ENCODE assay signal across 22 cellular contexts in genomic region chr20:16051968-16052367, GRCh38.
DNase-seq lines count a peak whose midpoint lies in the region; ATAC-seq, FAIRE-seq and TF ChIP-seq lines count a peak whose summit lies in the region.
"Had no signal": no experiment of that assay in that cellular context is flagged by ENCODE, and none has a peak within 500 bp of the region (broad histone marks: within the 10 kb centered on the region; RNA-seq: fewer than 3 reads in every experiment).

No MANE protein-coding gene starts in this region.

- H3K4me3 ChIP-seq in A549 = no peak overlapping the region
- H3K4me3 ChIP-seq in BLaER1 treated with 17β-estradiol and CSF1 and Interleukin-3, amounts not matched to agents 10 nM and 100 nM = no peak overlapping the region
- H3K4me3 ChIP-seq in OCI-LY7 (ENCODE audit: low read depth, low read length, poor library complexity, severe bottlenecking) = no peak overlapping the region
- H3K4me3 ChIP-seq: GM23338 had no signal

- H3K4me1 ChIP-seq in A549 (no peaks in the 10 kb centered on the region), OCI-LY7 (ENCODE audit: insufficient read depth, low read length, poor library complexity, severe bottlenecking) (peaks cover 35% of the 10 kb centered on the region)
- peaks cover 11 to 84% (median 71%) of the 10 kb centered on the region in 10 experiments for H3K4me1 ChIP-seq in BLaER1 treated with 17β-estradiol and CSF1 and Interleukin-3, amounts not matched to agents 10 nM and 100 nM

- no peak for TF ChIP-seq EP300 in A549 (IDR thresholded peaks at IDR 0.05)

- DNase-seq in A549 (ENCODE audit: low read depth in 1 of 2, low spot score in 1 of 2) = no peak
- DNase-seq in OCI-LY7 (ENCODE audit: low spot score) = no peak
- no peak for DNase-seq in activated CD4-positive, alpha-beta T cell treated with anti-CD3 and anti-CD28 coated beads for 36 hours
- no peak for DNase-seq in mucosa of gallbladder (ENCODE audit: low spot score)
- DNase-seq in omental fat pad (ENCODE audit: low spot score) = no peak
- no peak for DNase-seq in NCI-H2029 treated with DMSO at 0.1 percent for 48 hours (lab: John Stamatoyannopoulos, UW)
- DNase-seq: 8988T; Calu3; CD4-positive, alpha-beta T cell; CD8-positive, alpha-beta memory T cell; COR-L47; DMS53; DMS79 treated with DMSO at 0.1 percent for 48 hours; GF-D8; H9; HFFc6 had no signal

- H3K36me3 ChIP-seq in BLaER1 treated with 17β-estradiol and CSF1 and Interleukin-3, amounts not matched to agents 10 nM and 100 nM = peaks cover 0 to 6% (median 0%) of the 10 kb centered on the region in 11 experiments; a peak in 2 of 22 replicates
- H3K36me3 ChIP-seq in OCI-LY7 (ENCODE audit: insufficient read depth, low read length) = no peaks in the 10 kb centered on the region

- H3K79me2 ChIP-seq in OCI-LY7 (ENCODE audit: insufficient read depth, low read depth, low read length) = no peaks in the 10 kb centered on the region

- WGBS in A549 (ENCODE audit: missing lambda C conversion rate) = 41% methylated on average over 1 of the region's 1 CpG

- no peaks in the 10 kb centered on the region for H3K9me2 ChIP-seq in OCI-LY7 (ENCODE audit: insufficient read depth, low read length)

- H3K36me3 Mint-ChIP-seq in activated CD4-positive, alpha-beta T cell treated with anti-CD3 and anti-CD28 coated beads for 36 hours (ENCODE audit: low read depth) = no peaks in the 10 kb centered on the region
- H3K36me3 Mint-ChIP-seq: CD14-positive monocyte; CD8-positive, alpha-beta memory T cell had no signal

- H3K4me3 Mint-ChIP-seq in activated CD4-positive, alpha-beta T cell treated with anti-CD3 and anti-CD28 coated beads for 36 hours = no peak overlapping the region
- H3K4me3 Mint-ChIP-seq: CD14-positive monocyte; CD4-positive, alpha-beta T cell; CD8-positive, alpha-beta memory T cell; GM23338; H9; HFFc6 had no signal

- CTCF ChIA-PET in A549 (lab: Yijun Ruan, JAX) (interaction anchor here (1.2 kb wide), 1 partner anchor 13 kb away, joined by 3 read pairs; no protein-coding TSS in a partner anchor), OCI-LY7 (lab: Charles Lee; ENCODE audit: unreplicated experiment) (no interaction called here)
- CTCF ChIA-PET in activated CD4-positive, alpha-beta T cell treated with anti-CD3 and anti-CD28 coated beads for 36 hours (lab: Charles Lee) = no interaction called here

- intact Hi-C loops in OCI-LY7 (cut with micrococcal nuclease; ENCODE audit: unreplicated experiment) = no loop called here
- intact Hi-C loops in activated CD4-positive, alpha-beta T cell treated with anti-CD3 and anti-CD28 coated beads for 36 hours (cut with DNase I, micrococcal nuclease) = no loop called here

- FAIRE-seq in A549 (lab: Jason Lieb, UNC) (no peak), islet of Langerhans (lab: Jason Lieb, UNC) (peak; percentile 66)
- FAIRE-seq: GM12891, GM18507 had no signal

- no peak for TF ChIP-seq RAD21 in A549 (conservative IDR thresholded peaks at IDR 0.05 in 1 of 2, IDR thresholded peaks at IDR 0.05 in 1 of 2)

- TF ChIP-seq POLR2A in A549 (IDR thresholded peaks at IDR 0.05; ENCODE audit: low read length) = no peak

- TF ChIP-seq CTCF in A549 (IDR thresholded peaks at IDR 0.05) = no peak
- no peak for TF ChIP-seq CTCF in OCI-LY7 (conservative IDR thresholded peaks at IDR 0.05; ENCODE audit: low read length)
- no peak for TF ChIP-seq CTCF in omental fat pad (IDR thresholded peaks at IDR 0.05)

- no peak overlapping the region for H3K27ac Mint-ChIP-seq in activated CD4-positive, alpha-beta T cell treated with anti-CD3 and anti-CD28 coated beads for 36 hours
- H3K27ac Mint-ChIP-seq: CD14-positive monocyte; CD4-positive, alpha-beta T cell; CD8-positive, alpha-beta memory T cell; GM23338; H9; HFFc6 had no signal

- peaks cover 2% of the 10 kb centered on the region for H3K9me3 Mint-ChIP-seq in activated CD4-positive, alpha-beta T cell treated with anti-CD3 and anti-CD28 coated beads for 36 hours (ENCODE audit: low read depth)
- H3K9me3 Mint-ChIP-seq: GM23338, H9 had no signal

- H3K27ac ChIP-seq in A549 = no peak overlapping the region
- peak overlapping the region in 8 of 11 experiments; percentile 12 to 98 (median 82); a peak in 13 of 22 replicates for H3K27ac ChIP-seq in BLaER1 treated with 17β-estradiol and CSF1 and Interleukin-3, amounts not matched to agents 10 nM and 100 nM
- H3K27ac ChIP-seq in OCI-LY7 (ENCODE audit: low read depth, low read length, poor library complexity, severe bottlenecking) = no peak overlapping the region

- peak overlapping the region in 2 of 11 experiments; percentile 29 to 79; a peak in 2 of 22 replicates for H3K9ac ChIP-seq in BLaER1 treated with 17β-estradiol and CSF1 and Interleukin-3, amounts not matched to agents 10 nM and 100 nM

- peak overlapping the region; percentile 47; the same call in 1 of the 2 replicates for H2AFZ ChIP-seq in OCI-LY7 (ENCODE audit: low read length)
- H2AFZ ChIP-seq: GM23338 had no signal

- H4K20me1 ChIP-seq in BLaER1 treated with 17β-estradiol and CSF1 and Interleukin-3, amounts not matched to agents 10 nM and 100 nM = no peaks in the 10 kb centered on the region
- no peaks in the 10 kb centered on the region for H4K20me1 ChIP-seq in OCI-LY7 (ENCODE audit: insufficient read depth, low read length)

- H3K4me1 Mint-ChIP-seq in activated CD4-positive, alpha-beta T cell treated with anti-CD3 and anti-CD28 coated beads for 36 hours = no peaks in the 10 kb centered on the region
- H3K4me1 Mint-ChIP-seq: CD8-positive, alpha-beta memory T cell had no signal

- POLR2A ChIA-PET in A549 (lab: Yijun Ruan, JAX) = no interaction called here
- POLR2A ChIA-PET in OCI-LY7 (lab: Charles Lee) = interaction anchor here (1.5 to 3.1 kb wide), 5 partner anchors 8 to 49 kb away, joined by 3 to 12 read pairs (median 7); no protein-coding TSS in a partner anchor
- POLR2A ChIA-PET in activated CD4-positive, alpha-beta T cell treated with anti-CD3 and anti-CD28 coated beads for 36 hours (lab: Charles Lee) = no interaction called here

- H3K27me3 ChIP-seq in BLaER1 treated with 17β-estradiol and CSF1 and Interleukin-3, amounts not matched to agents 10 nM and 100 nM = no peaks in the 10 kb centered on the region

- no peak for ATAC-seq in A549
- ATAC-seq in activated CD4-positive, alpha-beta T cell treated with anti-CD3 and anti-CD28 coated beads for 36 hours = no peak
- no peak for ATAC-seq in omental fat pad (ENCODE audit: low FRiP score)
- ATAC-seq: GM23338 had no signal

- H3K9me3 ChIP-seq in A549 = no peaks in the 10 kb centered on the region
- H3K9me3 ChIP-seq in BLaER1 treated with 17β-estradiol and CSF1 and Interleukin-3, amounts not matched to agents 10 nM and 100 nM (replicated peaks in 1 of 11) = peaks cover 0 to 51% (median 31%) of the 10 kb centered on the region in 11 experiments; a peak in 18 of 22 replicates
- no peaks in the 10 kb centered on the region for H3K9me3 ChIP-seq in OCI-LY7 (ENCODE audit: low read length)

- BruUV-seq in OCI-LY7 (replicated peaks; lab: Mats Ljungman, UMichigan) = no TSS peak

- H3K27me3 Mint-ChIP-seq in activated CD4-positive, alpha-beta T cell treated with anti-CD3 and anti-CD28 coated beads for 36 hours = no peaks in the 10 kb centered on the region
- H3K27me3 Mint-ChIP-seq: CD4-positive, alpha-beta T cell; CD8-positive, alpha-beta memory T cell had no signal

- H3K4me2 ChIP-seq in A549 = no peak overlapping the region
- H3K4me2 ChIP-seq in BLaER1 treated with 17β-estradiol and CSF1 and Interleukin-3, amounts not matched to agents 10 nM and 100 nM = peak overlapping the region in 10 of 11 experiments; percentile 10 to 87 (median 72); a peak in 17 of 22 replicates
- peak overlapping the region; percentile 5; the same call in 1 of the 2 replicates for H3K4me2 ChIP-seq in OCI-LY7 (ENCODE audit: low read length)
- H3K4me2 ChIP-seq: GM23338 had no signal

TF ChIP-seq in A549, 52 proteins besides CTCF, POLR2A, EP300 and RAD21:
- TF ChIP-seq NFE2L2 (conservative IDR thresholded peaks at IDR 0.05; ENCODE audit: low read length) = peak; percentile 30; the same call in 1 of the 2 replicates
- TF ChIP-seq CEBPB (IDR thresholded peaks at IDR 0.05) = no peak
- peak; percentile 74 for TF ChIP-seq MAFK (IDR thresholded peaks at IDR 0.05; ENCODE audit: partially characterized antibody)

Comparison
In these comparisons a context has a peak if more than half of its experiments do, and no peak if none do; other contexts are left out.
1. H3K27ac ChIP-seq: peak in BLaER1 treated with 17β-estradiol and CSF1 and Interleukin-3, amounts not matched to agents 10 nM and 100 nM (8 of 11); none in A549 (0 of 2) and OCI-LY7 (single experiment).